ENCODE assay signal across 28 cellular contexts in the genomic region with DNA sequence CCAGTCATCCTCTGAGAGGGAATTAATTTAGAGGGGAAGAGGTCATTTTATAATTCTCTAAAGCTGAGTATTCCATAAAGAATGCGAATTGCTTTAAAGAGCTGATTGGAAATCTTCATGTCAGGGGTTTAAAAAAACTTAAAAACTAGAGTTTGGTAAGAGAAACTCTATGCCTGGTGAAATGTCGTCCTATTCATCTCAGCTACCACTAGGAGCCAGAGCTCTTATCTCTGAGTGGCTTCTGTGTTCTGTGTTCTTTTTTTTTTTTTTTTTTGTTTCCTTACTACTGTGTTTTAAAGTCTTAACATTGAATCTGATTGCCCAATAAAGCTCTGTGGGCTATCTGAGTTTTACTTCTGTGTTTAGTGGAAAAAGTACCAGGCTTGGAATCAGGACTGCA.
DNase-seq lines count a peak whose midpoint lies in the region; ATAC-seq and TF ChIP-seq lines count a peak whose summit lies in the region.
"Had no signal": no experiment of that assay in that cellular context is flagged by ENCODE, and none has a peak within 500 bp of the region (broad histone marks: within the 10 kb centered on the region; RNA-seq: fewer than 3 reads in every experiment).

No MANE protein-coding gene starts in this region.

- H3K4me3 Mint-ChIP-seq in endodermal cell: no peak overlapping the region
- H3K4me3 Mint-ChIP-seq: B cell; CD14-positive monocyte; CD8-positive, alpha-beta memory T cell; HFFc6; IgD-negative memory B cell had no signal

- no peak overlapping the region for H3K27ac ChIP-seq in endodermal cell (ENCODE audit: low read depth, low read length)
- H3K27ac ChIP-seq in smooth muscle cell (ENCODE audit: low read depth): peak overlapping the region; percentile 30
- H3K27ac ChIP-seq: 22Rv1, KMS-11, RWPE1 had no signal

- H3K4me1 ChIP-seq in endodermal cell (ENCODE audit: control insufficient read depth, insufficient read depth, low read length) (no peaks in the 10 kb centered on the region), smooth muscle cell (ENCODE audit: low read depth) (peaks cover 6% of the 10 kb centered on the region)

- ATAC-seq in GM18517 (IDR thresholded peaks at IDR 0.05; ENCODE audit: unreplicated experiment): no peak
- ATAC-seq in GM19351 (IDR thresholded peaks at IDR 0.05; ENCODE audit: unreplicated experiment): no peak
- ATAC-seq: Panc1 had no signal

- H3K9me3 Mint-ChIP-seq in endodermal cell: no peaks in the 10 kb centered on the region

- DNase-seq in DMS53 (lab: John Stamatoyannopoulos, UW): peak; percentile 14
- DNase-seq in DMS53 treated with DMSO at 0.1 percent for 48 hours (lab: John Stamatoyannopoulos, UW; ENCODE audit: unreplicated experiment): no peak
- DNase-seq in MV-4-11 (lab: John Stamatoyannopoulos, UW): peak; percentile 98
- no peak for DNase-seq in endodermal cell
- no peak for DNase-seq in smooth muscle cell (lab: John Stamatoyannopoulos, UW; ENCODE audit: unreplicated experiment)
- no peak for DNase-seq in NCI-H510A (lab: John Stamatoyannopoulos, UW)
- DNase-seq: CD8-positive, alpha-beta memory T cell; DMS 273 treated with DMSO at 0.1 percent for 48 hours; DND-41; H7; HFFc6; MM.1S; NCI-H1092 treated with DMSO at 0.1 percent for 48 hours; NCI-H1436; NCI-H1930; NCI-H2227 treated with DMSO at 0.1 percent for 48 hours; NCI-H82; NK-92 treated with Interleukin-12 subunit alpha and Interleukin-12 subunit beta, amount 100 ng/mL, for 24 hours; SHP77 had no signal

- H3F3A ChIP-seq in smooth muscle cell (ENCODE audit: low read depth): peaks cover 8% of the 10 kb centered on the region

- TF ChIP-seq CTCF in endodermal cell (conservative IDR thresholded peaks at IDR 0.05): peak; percentile 61
- TF ChIP-seq CTCF in smooth muscle cell (IDR thresholded peaks at IDR 0.05; ENCODE audit: borderline replicate concordance, insufficient read depth, poor library complexity, severe bottlenecking): no peak

- no peaks in the 10 kb centered on the region for H4K20me1 ChIP-seq in smooth muscle cell (ENCODE audit: low read depth)

- no peak overlapping the region for H3K4me3 ChIP-seq in endodermal cell (ENCODE audit: low read length)
- H3K4me3 ChIP-seq in smooth muscle cell: no peak overlapping the region

- peak overlapping the region; percentile 2 for H2AFZ ChIP-seq in smooth muscle cell (ENCODE audit: low read depth)

- H3K9ac ChIP-seq in endodermal cell (ENCODE audit: extremely low read depth, low read length, poor library complexity, severe bottlenecking) (no peak overlapping the region), smooth muscle cell (ENCODE audit: low read depth) (no peak overlapping the region)
- H3K9ac ChIP-seq: KMS-11 had no signal

- no peaks in the 10 kb centered on the region for H3K27me3 ChIP-seq in endodermal cell (ENCODE audit: control insufficient read depth, insufficient read depth, low read length, poor library complexity, severe bottlenecking)
- no peaks in the 10 kb centered on the region for H3K27me3 ChIP-seq in smooth muscle cell (ENCODE audit: low read depth)

- H3K27me3 Mint-ChIP-seq in endodermal cell (ENCODE audit: insufficient read depth): no peaks in the 10 kb centered on the region
- H3K27me3 Mint-ChIP-seq: B cell; CD8-positive, alpha-beta memory T cell; IgD-negative memory B cell had no signal

- H3K9me3 ChIP-seq in endodermal cell (ENCODE audit: control insufficient read depth, low read length) (no peaks in the 10 kb centered on the region), smooth muscle cell (replicated peaks; ENCODE audit: low read depth) (no peaks in the 10 kb centered on the region)

- H3K4me2 ChIP-seq in smooth muscle cell: peak overlapping the region; percentile 42
- H3K4me2 ChIP-seq: KMS-11 had no signal

- no peaks in the 10 kb centered on the region for H3K36me3 ChIP-seq in endodermal cell (ENCODE audit: control insufficient read depth, insufficient read depth, low read length)
- H3K36me3 ChIP-seq in smooth muscle cell (ENCODE audit: low read depth): no peaks in the 10 kb centered on the region

- WGBS in endodermal cell (ENCODE audit: insufficient coverage in 1 of 2, insufficient read length in 1 of 2), 2 experiments: 78% methylated on average over 2 of the region's 2 CpGs; no CpG with 5 or more reads in 1 of the 2 experiments
- WGBS in smooth muscle cell (ENCODE audit: low lambda C conversion rate): 36% methylated on average over 2 of the region's 2 CpGs

- H3K36me3 Mint-ChIP-seq in endodermal cell (ENCODE audit: low read depth): no peaks in the 10 kb centered on the region
- H3K36me3 Mint-ChIP-seq: CD14-positive monocyte; CD8-positive, alpha-beta memory T cell; IgD-negative memory B cell had no signal

- no peak overlapping the region for H3K27ac Mint-ChIP-seq in endodermal cell
- H3K27ac Mint-ChIP-seq: B cell; CD8-positive, alpha-beta memory T cell; HFFc6; IgD-negative memory B cell had no signal

- no peaks in the 10 kb centered on the region for H3K79me2 ChIP-seq in smooth muscle cell (ENCODE audit: low read depth)

- no peaks in the 10 kb centered on the region for H3K4me1 Mint-ChIP-seq in endodermal cell
- H3K4me1 Mint-ChIP-seq: B cell; CD8-positive, alpha-beta memory T cell; IgD-negative memory B cell had no signal

Comparison
In these comparisons a context has a peak if more than half of its experiments do, and no peak if none do; other contexts are left out.
1. DNase-seq: peak in DMS53 (single experiment) and MV-4-11 (single experiment); none in DMS53 treated with DMSO at 0.1 percent for 48 hours (single experiment), endodermal cell (single experiment), smooth muscle cell (single experiment) and NCI-H510A (single experiment).